In genomic region chr1:234613128-234613875, GRCh38 we compare ENCODE assay signal across 8 cellular contexts. TPM values are rescaled to one million over a fixed set of nuclear protein-coding genes. Genes with fewer than 3 reads are reported as not detected.
A peak's percentile ranks its signal among the peaks of the same experiment; 100 is the strongest.
DNase-seq lines count a peak whose midpoint lies in the region; ATAC-seq and TF ChIP-seq lines count a peak whose summit lies in the region.

No MANE protein-coding gene starts in this region.

- peaks cover 2% of the 10 kb centered on the region for H3K79me2 ChIP-seq in neural cell (replicated peaks; ENCODE audit: insufficient read depth, low read length)

- no peaks in the 10 kb centered on the region for H3K9me2 ChIP-seq in neural cell (ENCODE audit: insufficient read depth, low read length)

- H4K20me1 ChIP-seq in neural cell (ENCODE audit: insufficient read depth): peaks cover 4% of the 10 kb centered on the region

- peaks cover 7% of the 10 kb centered on the region for H3F3A ChIP-seq in neural cell (ENCODE audit: insufficient read depth, low read length, poor library complexity, severe bottlenecking)

- TF ChIP-seq RAD21 in neural cell (conservative IDR thresholded peaks at IDR 0.05): no peak

- ATAC-seq in RWPE2 (ENCODE audit: low read depth) (no peak), HG03469 (IDR thresholded peaks at IDR 0.05; ENCODE audit: unreplicated experiment) (no peak), HG03039 (IDR thresholded peaks at IDR 0.05; ENCODE audit: unreplicated experiment) (no peak)

- H3K4me2 ChIP-seq in neural cell (ENCODE audit: low read length): no peak overlapping the region

- no peak overlapping the region for H2AFZ ChIP-seq in neural cell (ENCODE audit: low read depth, low read length)

- H3K36me3 ChIP-seq in RWPE2 (ENCODE audit: low read depth): peaks cover 3% of the 10 kb centered on the region
- H3K36me3 ChIP-seq in neural cell (ENCODE audit: insufficient read depth, low read length): no peaks in the 10 kb centered on the region

- H3K9me3 ChIP-seq in RWPE2 (ENCODE audit: severe bottlenecking): no peaks in the 10 kb centered on the region
- H3K9me3 ChIP-seq in neural cell (ENCODE audit: low read length): no peaks in the 10 kb centered on the region

- peaks cover 55% of the 10 kb centered on the region for H3K4me1 ChIP-seq in RWPE2 (ENCODE audit: insufficient read depth, poor library complexity, severe bottlenecking)

- no peaks in the 10 kb centered on the region for H3K27me3 ChIP-seq in RWPE2 (ENCODE audit: insufficient read depth, poor library complexity, severe bottlenecking)
- H3K27me3 ChIP-seq in neural cell (ENCODE audit: insufficient read depth, low read depth, low read length): no peaks in the 10 kb centered on the region

- no peak for TF ChIP-seq EP300 in neural cell (conservative IDR thresholded peaks at IDR 0.05; ENCODE audit: poor library complexity, severe bottlenecking)

- peak overlapping the region; percentile 24 for H3K4me3 ChIP-seq in HFF-Myc (replicated peaks; ENCODE audit: low read depth, low read length)
- no peak overlapping the region for H3K4me3 ChIP-seq in RWPE2 (ENCODE audit: severe bottlenecking)
- peak overlapping the region; percentile 76 for H3K4me3 ChIP-seq in neural cell (ENCODE audit: low read length)

- TF ChIP-seq CTCF in HFF-Myc (IDR thresholded peaks at IDR 0.05; ENCODE audit: low read depth, low read length, missing control alignments) (no peak), RWPE2 (IDR thresholded peaks at IDR 0.05; ENCODE audit: poor library complexity, severe bottlenecking) (no peak), neural cell (IDR thresholded peaks at IDR 0.05; ENCODE audit: poor library complexity, severe bottlenecking) (no peak)

- H3K27ac ChIP-seq in RWPE2 (ENCODE audit: poor library complexity, severe bottlenecking) (peak overlapping the region; percentile 98), neural cell (ENCODE audit: low read length) (peak overlapping the region; percentile 98)

- peak; percentile 35 for DNase-seq in AG20443 (ENCODE audit: low spot score)
- no peak for DNase-seq in HFF-Myc (ENCODE audit: extremely low read depth, low read depth)
- DNase-seq in RWPE2 (ENCODE audit: low spot score): no peak
- peak; percentile 43 for DNase-seq in dermis blood vessel endothelial cell
- no peak for DNase-seq in NCI-H774 (lab: John Stamatoyannopoulos, UW)

- peak overlapping the region; percentile 92 for H3K9ac ChIP-seq in neural cell (ENCODE audit: low read length)

TF ChIP-seq in neural cell, 6 proteins besides CTCF, POLR2A, EP300 and RAD21:
- no peak for TF ChIP-seq POLR2AphosphoS5 (IDR thresholded peaks at IDR 0.05)
- no peak for TF ChIP-seq TAF1 (IDR thresholded peaks at IDR 0.05; ENCODE audit: low read depth)
- no peak for TF ChIP-seq REST (IDR thresholded peaks at IDR 0.05; ENCODE audit: borderline replicate concordance)
- TF ChIP-seq SMC3 (conservative IDR thresholded peaks at IDR 0.05; ENCODE audit: poor library complexity): no peak
- no peak for TF ChIP-seq EZH2 (IDR thresholded peaks at IDR 0.05; ENCODE audit: borderline replicate concordance, insufficient read depth, low read length, poor library complexity, severe bottlenecking)
- no peak for TF ChIP-seq MXI1 (conservative IDR thresholded peaks at IDR 0.05; ENCODE audit: poor library complexity, severe bottlenecking)

RNA-seq across cellular contexts. Expression of gene IRF2BP2, which starts 3.3 kb away (rescaled TPM):
- 104 and 115 TPM in 2 replicates for total RNA-seq in dermis blood vessel endothelial cell
- 52.2 and 56.9 TPM in 2 replicates for polyA plus RNA-seq in neural cell
- 104 and 107 TPM in 2 replicates for polyA minus RNA-seq in neural cell

Comparison
In these comparisons a context has a peak if more than half of its experiments do, and no peak if none do; other contexts are left out.
1. DNase-seq: peak in AG20443 (single experiment) and dermis blood vessel endothelial cell (single experiment); none in HFF-Myc (single experiment), RWPE2 (single experiment) and NCI-H774 (single experiment).